1 cellular context compared by ENCODE assay signal in the genomic region with DNA sequence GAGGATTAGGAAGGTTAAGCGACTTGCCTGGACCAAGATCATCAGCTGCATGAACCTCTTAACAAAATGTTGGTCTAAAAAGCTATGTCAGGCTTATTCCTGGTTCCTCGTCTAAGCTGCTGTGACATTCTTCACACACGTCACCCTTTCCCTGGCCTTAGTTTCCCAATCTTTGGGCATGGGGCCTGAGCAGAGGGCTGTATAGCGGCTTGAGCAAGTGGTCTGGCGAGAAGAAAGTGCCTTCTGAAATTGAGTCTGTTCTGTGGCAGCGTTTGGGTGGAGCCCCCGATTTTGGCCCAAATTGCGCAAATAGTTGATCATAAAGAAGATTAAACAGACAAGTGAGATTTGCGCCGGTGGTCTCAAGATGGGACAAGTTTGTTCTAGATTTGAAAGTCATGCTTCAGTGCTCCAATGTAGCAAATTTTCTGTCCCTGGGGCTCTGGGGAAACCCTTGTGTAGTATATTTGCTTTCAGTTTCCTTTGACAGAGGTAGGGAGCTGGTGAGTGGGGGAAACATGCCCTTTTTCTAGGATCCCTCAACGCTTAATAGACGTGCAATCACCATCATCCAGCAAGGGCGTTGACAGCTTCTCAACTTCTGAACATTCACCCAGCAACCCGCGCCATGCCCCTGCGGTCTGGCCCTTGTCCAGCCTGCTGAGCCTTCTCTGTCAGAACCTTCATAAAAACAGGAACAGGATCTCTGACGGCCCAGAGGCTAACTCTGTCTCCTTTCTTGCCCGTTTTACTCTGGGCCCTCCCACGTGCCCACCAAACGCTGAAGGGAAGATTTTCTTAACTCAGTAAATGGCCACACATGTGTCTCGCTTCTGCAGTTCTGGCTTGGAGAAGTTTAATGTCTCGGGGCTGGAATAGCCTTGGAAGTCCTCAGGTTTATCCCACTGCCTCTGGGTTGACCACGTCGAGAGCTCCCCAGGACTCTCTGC.
TF ChIP-seq lines count a peak whose summit lies in the region.

No MANE protein-coding gene starts in this region.

TF ChIP-seq in K562, 482 proteins besides CTCF, POLR2A, EP300 and RAD21 (continued from another document):
- TF ChIP-seq, protein P1, sequence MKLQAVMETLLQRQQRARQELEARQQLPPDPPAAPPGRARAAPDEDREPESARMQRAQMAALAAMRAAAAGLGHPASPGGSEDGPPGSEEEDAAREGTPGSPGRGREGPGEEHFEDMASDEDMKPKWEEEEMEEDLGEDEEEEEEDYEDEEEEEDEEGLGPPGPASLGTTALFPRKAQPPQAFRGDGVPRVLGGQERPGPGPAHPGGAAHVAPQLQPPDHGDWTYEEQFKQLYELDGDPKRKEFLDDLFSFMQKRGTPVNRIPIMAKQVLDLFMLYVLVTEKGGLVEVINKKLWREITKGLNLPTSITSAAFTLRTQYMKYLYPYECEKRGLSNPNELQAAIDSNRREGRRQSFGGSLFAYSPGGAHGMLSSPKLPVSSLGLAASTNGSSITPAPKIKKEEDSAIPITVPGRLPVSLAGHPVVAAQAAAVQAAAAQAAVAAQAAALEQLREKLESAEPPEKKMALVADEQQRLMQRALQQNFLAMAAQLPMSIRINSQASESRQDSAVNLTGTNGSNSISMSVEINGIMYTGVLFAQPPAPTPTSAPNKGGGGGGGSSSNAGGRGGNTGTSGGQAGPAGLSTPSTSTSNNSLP (IDR thresholded peaks at IDR 0.05; ENCODE audit: borderline replicate concordance, low read depth, low read length): no peak
- TF ChIP-seq FOXK1 (CRISPR knock-in tag; IDR thresholded peaks at IDR 0.05; ENCODE audit: borderline replicate concordance) (no peak), ESRRA (IDR thresholded peaks at IDR 0.05; ENCODE audit: borderline replicate concordance, low read depth) (peak; percentile 50; the same call in 1 of the 2 replicates), TEAD2 (tag; IDR thresholded peaks at IDR 0.05) (no peak), KAT2B (IDR thresholded peaks at IDR 0.05; ENCODE audit: low read depth, low read length) (no peak), CBFA2T2 (conservative IDR thresholded peaks at IDR 0.05) (0 out of 2 replicates have a peak, but pooled peaks have one; percentile 15), EZH2 (IDR thresholded peaks at IDR 0.05; ENCODE audit: borderline replicate concordance, low read depth, low read length) (no peak), TCF3 (CRISPR knock-in tag; IDR thresholded peaks at IDR 0.05) (peak; percentile 66), ZNF263 (CRISPR knock-in tag; IDR thresholded peaks at IDR 0.05; ENCODE audit: borderline replicate concordance) (no peak), TEAD4 (IDR thresholded peaks at IDR 0.05; ENCODE audit: low read length) (peak; percentile 39; the same call in 1 of the 2 replicates), TEAD4 (CRISPR knock-in tag; IDR thresholded peaks at IDR 0.05; ENCODE audit: borderline replicate concordance) (no peak), ZNF77 (CRISPR knock-in tag; IDR thresholded peaks at IDR 0.05) (no peak), MEIS2 (IDR thresholded peaks at IDR 0.05; ENCODE audit: partially characterized antibody) (peak; percentile 92), NFIC (IDR thresholded peaks at IDR 0.05) (peak; percentile 81), BCOR (IDR thresholded peaks at IDR 0.05) (no peak)
- TF ChIP-seq, protein P2, sequence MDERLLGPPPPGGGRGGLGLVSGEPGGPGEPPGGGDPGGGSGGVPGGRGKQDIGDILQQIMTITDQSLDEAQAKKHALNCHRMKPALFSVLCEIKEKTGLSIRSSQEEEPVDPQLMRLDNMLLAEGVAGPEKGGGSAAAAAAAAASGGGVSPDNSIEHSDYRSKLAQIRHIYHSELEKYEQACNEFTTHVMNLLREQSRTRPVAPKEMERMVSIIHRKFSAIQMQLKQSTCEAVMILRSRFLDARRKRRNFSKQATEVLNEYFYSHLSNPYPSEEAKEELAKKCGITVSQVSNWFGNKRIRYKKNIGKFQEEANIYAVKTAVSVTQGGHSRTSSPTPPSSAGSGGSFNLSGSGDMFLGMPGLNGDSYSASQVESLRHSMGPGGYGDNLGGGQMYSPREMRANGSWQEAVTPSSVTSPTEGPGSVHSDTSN (CRISPR knock-in tag; IDR thresholded peaks at IDR 0.05; ENCODE audit: low read depth): no peak
- TF ChIP-seq, protein P2 (tag; conservative IDR thresholded peaks at IDR 0.05; ENCODE audit: low read depth): peak; percentile 91
- TF ChIP-seq, protein P3, sequence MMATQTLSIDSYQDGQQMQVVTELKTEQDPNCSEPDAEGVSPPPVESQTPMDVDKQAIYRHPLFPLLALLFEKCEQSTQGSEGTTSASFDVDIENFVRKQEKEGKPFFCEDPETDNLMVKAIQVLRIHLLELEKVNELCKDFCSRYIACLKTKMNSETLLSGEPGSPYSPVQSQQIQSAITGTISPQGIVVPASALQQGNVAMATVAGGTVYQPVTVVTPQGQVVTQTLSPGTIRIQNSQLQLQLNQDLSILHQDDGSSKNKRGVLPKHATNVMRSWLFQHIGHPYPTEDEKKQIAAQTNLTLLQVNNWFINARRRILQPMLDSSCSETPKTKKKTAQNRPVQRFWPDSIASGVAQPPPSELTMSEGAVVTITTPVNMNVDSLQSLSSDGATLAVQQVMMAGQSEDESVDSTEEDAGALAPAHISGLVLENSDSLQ (IDR thresholded peaks at IDR 0.05): peak; percentile 48
- TF ChIP-seq, protein P4, sequence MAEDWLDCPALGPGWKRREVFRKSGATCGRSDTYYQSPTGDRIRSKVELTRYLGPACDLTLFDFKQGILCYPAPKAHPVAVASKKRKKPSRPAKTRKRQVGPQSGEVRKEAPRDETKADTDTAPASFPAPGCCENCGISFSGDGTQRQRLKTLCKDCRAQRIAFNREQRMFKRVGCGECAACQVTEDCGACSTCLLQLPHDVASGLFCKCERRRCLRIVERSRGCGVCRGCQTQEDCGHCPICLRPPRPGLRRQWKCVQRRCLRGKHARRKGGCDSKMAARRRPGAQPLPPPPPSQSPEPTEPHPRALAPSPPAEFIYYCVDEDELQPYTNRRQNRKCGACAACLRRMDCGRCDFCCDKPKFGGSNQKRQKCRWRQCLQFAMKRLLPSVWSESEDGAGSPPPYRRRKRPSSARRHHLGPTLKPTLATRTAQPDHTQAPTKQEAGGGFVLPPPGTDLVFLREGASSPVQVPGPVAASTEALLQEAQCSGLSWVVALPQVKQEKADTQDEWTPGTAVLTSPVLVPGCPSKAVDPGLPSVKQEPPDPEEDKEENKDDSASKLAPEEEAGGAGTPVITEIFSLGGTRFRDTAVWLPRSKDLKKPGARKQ (CRISPR knock-in tag; IDR thresholded peaks at IDR 0.05): no peak
- TF ChIP-seq, protein P5, sequence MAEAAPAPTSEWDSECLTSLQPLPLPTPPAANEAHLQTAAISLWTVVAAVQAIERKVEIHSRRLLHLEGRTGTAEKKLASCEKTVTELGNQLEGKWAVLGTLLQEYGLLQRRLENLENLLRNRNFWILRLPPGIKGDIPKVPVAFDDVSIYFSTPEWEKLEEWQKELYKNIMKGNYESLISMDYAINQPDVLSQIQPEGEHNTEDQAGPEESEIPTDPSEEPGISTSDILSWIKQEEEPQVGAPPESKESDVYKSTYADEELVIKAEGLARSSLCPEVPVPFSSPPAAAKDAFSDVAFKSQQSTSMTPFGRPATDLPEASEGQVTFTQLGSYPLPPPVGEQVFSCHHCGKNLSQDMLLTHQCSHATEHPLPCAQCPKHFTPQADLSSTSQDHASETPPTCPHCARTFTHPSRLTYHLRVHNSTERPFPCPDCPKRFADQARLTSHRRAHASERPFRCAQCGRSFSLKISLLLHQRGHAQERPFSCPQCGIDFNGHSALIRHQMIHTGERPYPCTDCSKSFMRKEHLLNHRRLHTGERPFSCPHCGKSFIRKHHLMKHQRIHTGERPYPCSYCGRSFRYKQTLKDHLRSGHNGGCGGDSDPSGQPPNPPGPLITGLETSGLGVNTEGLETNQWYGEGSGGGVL (CRISPR knock-in tag; IDR thresholded peaks at IDR 0.05): no peak
- TF ChIP-seq, protein P6, sequence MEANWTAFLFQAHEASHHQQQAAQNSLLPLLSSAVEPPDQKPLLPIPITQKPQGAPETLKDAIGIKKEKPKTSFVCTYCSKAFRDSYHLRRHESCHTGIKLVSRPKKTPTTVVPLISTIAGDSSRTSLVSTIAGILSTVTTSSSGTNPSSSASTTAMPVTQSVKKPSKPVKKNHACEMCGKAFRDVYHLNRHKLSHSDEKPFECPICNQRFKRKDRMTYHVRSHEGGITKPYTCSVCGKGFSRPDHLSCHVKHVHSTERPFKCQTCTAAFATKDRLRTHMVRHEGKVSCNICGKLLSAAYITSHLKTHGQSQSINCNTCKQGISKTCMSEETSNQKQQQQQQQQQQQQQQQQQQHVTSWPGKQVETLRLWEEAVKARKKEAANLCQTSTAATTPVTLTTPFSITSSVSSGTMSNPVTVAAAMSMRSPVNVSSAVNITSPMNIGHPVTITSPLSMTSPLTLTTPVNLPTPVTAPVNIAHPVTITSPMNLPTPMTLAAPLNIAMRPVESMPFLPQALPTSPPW (CRISPR knock-in tag; IDR thresholded peaks at IDR 0.05): peak; percentile 24; the same call in 1 of the 2 replicates
- TF ChIP-seq, protein P7, sequence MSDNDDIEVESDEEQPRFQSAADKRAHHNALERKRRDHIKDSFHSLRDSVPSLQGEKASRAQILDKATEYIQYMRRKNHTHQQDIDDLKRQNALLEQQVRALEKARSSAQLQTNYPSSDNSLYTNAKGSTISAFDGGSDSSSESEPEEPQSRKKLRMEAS (CRISPR knock-in tag; IDR thresholded peaks at IDR 0.05): 0 out of 2 replicates have a peak, but pooled peaks have one; percentile 28
